8 cellular contexts compared by ENCODE assay signal in genomic region chr3:150372320-150373118, GRCh38. TPM values are rescaled to one million over a fixed set of nuclear protein-coding genes. Genes with fewer than 3 reads are reported as not detected.
A peak's percentile ranks its signal among the peaks of the same experiment; 100 is the strongest.
DNase-seq lines count a peak whose midpoint lies in the region; ATAC-seq and TF ChIP-seq lines count a peak whose summit lies in the region.

No MANE protein-coding gene starts in this region.

- H3K4me2 ChIP-seq in PC-3 (ENCODE audit: low read length) = peak overlapping the region; percentile 87

- peak; percentile 86 for DNase-seq in PC-3
- peak; percentile 68 for DNase-seq in fibroblast of peridontal ligament (ENCODE audit: extremely low read depth)
- DNase-seq in ureter (ENCODE audit: low spot score) = no peak
- no peak for DNase-seq in effector memory CD8-positive, alpha-beta T cell
- no peak for DNase-seq in NCI-H2171 treated with DMSO at 0.1 percent for 48 hours (lab: John Stamatoyannopoulos, UW)
- no peak for DNase-seq in activated T-cell treated with anti-CD3 and anti-CD28 coated beads, Interleukin-2, amount 50 U/mL, for 1 hour

- H3K27ac ChIP-seq in PC-3 (ENCODE audit: low read length) = peak overlapping the region; percentile 84
- peak overlapping the region; percentile 94 for H3K27ac ChIP-seq in subcutaneous abdominal adipose tissue (ENCODE audit: low read depth, low read length)

- peaks cover 13% of the 10 kb centered on the region for H3F3A ChIP-seq in PC-3 (ENCODE audit: low read length, unreplicated experiment)

- ATAC-seq in GM21447 (IDR thresholded peaks at IDR 0.05; ENCODE audit: unreplicated experiment) = peak; percentile 49
- peak; percentile 65 for ATAC-seq in PC-3
- ATAC-seq in effector memory CD8-positive, alpha-beta T cell (replicated peaks) = no peak

- intact Hi-C loops in PC-3 (cut with micrococcal nuclease) = loop anchor here (1.0 to 5.0 kb wide), 5 partner anchors 35 to 135 kb away; no protein-coding TSS in a partner anchor

- POLR2A ChIA-PET in PC-3 (lab: Charles Lee; ENCODE audit: unreplicated experiment) = interaction anchor here (0.6 to 1.0 kb wide), 3 partner anchors 41 to 139 kb away, joined by 3 to 7 read pairs (median 4); no protein-coding TSS in a partner anchor

- no peaks in the 10 kb centered on the region for H3K9me3 ChIP-seq in PC-3 (ENCODE audit: low read length)
- H3K9me3 ChIP-seq in subcutaneous abdominal adipose tissue (ENCODE audit: control insufficient read depth in 5 of 5, low read length in 5 of 5) = no peaks in the 10 kb centered on the region

- H3K79me2 ChIP-seq in PC-3 (ENCODE audit: low read length) = peaks cover 11% of the 10 kb centered on the region

- H3K4me3 Mint-ChIP-seq in effector memory CD8-positive, alpha-beta T cell = peak overlapping the region in 1 of 2 donors; percentile 37

- TF ChIP-seq CTCF in PC-3 (conservative IDR thresholded peaks at IDR 0.05; ENCODE audit: low read depth, low read length) = peak; percentile 53

- H3K9me2 ChIP-seq in PC-3 (replicated peaks; ENCODE audit: low read length) = no peaks in the 10 kb centered on the region

- H2AFZ ChIP-seq in PC-3 (ENCODE audit: low read length) = no peak overlapping the region

- H3K4me3 ChIP-seq in PC-3 (ENCODE audit: low read length) (peak overlapping the region; percentile 63), subcutaneous abdominal adipose tissue (ENCODE audit: low read depth in 1 of 5, low read length in 5 of 5) (no peak overlapping the region)

- H3K4me1 Mint-ChIP-seq in effector memory CD8-positive, alpha-beta T cell (ENCODE audit: low read depth in 2 of 2) = peaks cover 2 to 11% of the 10 kb centered on the region in 2 donors

- H3K27me3 Mint-ChIP-seq in effector memory CD8-positive, alpha-beta T cell = no peaks in the 10 kb centered on the region

- BruUV-seq in PC-3 (replicated peaks; lab: Mats Ljungman, UMichigan) = TSS peak; percentile 37

- no peaks in the 10 kb centered on the region for H3K36me3 Mint-ChIP-seq in effector memory CD8-positive, alpha-beta T cell (ENCODE audit: insufficient read depth)

- H3K27me3 ChIP-seq in PC-3 (ENCODE audit: low read length) (no peaks in the 10 kb centered on the region), subcutaneous abdominal adipose tissue (ENCODE audit: control insufficient read depth in 5 of 5, insufficient read depth in 4 of 5, low read length in 5 of 5) (no peaks in the 10 kb centered on the region)

- CTCF ChIA-PET in PC-3 (lab: Charles Lee) = interaction anchor here (0.6 to 0.7 kb wide), 2 partner anchors 43 to 905 kb away, joined by 3 to 4 read pairs; no protein-coding TSS in a partner anchor

- H3K4me1 ChIP-seq in PC-3 (ENCODE audit: insufficient read depth, low read length) (peaks cover 49% of the 10 kb centered on the region), subcutaneous abdominal adipose tissue (ENCODE audit: control insufficient read depth in 5 of 5, insufficient read depth in 5 of 5, low read length in 5 of 5) (peaks cover 3 to 43% (median 31%) of the 10 kb centered on the region in 5 donors)

- H4K20me1 ChIP-seq in PC-3 (ENCODE audit: low read length) = no peaks in the 10 kb centered on the region

- H3K36me3 ChIP-seq in PC-3 (ENCODE audit: low read depth, low read length) = no peaks in the 10 kb centered on the region
- no peaks in the 10 kb centered on the region for H3K36me3 ChIP-seq in subcutaneous abdominal adipose tissue (ENCODE audit: control insufficient read depth in 5 of 5, insufficient read depth in 5 of 5, low read length in 5 of 5)

- H3K9me3 Mint-ChIP-seq in effector memory CD8-positive, alpha-beta T cell = no peaks in the 10 kb centered on the region

- peak overlapping the region; percentile 44 for H3K9ac ChIP-seq in PC-3 (ENCODE audit: low read length)
- H3K9ac ChIP-seq in subcutaneous abdominal adipose tissue (ENCODE audit: low read length in 5 of 5) = peak overlapping the region in 4 of 5 donors; percentile 7 to 89 (median 28)

- H3K27ac Mint-ChIP-seq in effector memory CD8-positive, alpha-beta T cell = no peak overlapping the region

RNA-seq across cellular contexts. Expression of gene TSC22D2, which starts 35.6 kb away (rescaled TPM):
- total RNA-seq in PC-3 (2014; rRNA removed) = 9.6 and 15.7 TPM in 2 replicates
- 57.9 TPM for total RNA-seq in ureter

Comparison
In these comparisons a context has a peak if more than half of its experiments do, and no peak if none do; other contexts are left out.
1. DNase-seq: peak in PC-3 (single experiment) and fibroblast of peridontal ligament (single experiment); none in ureter (single experiment), effector memory CD8-positive, alpha-beta T cell (0 of 3), NCI-H2171 treated with DMSO at 0.1 percent for 48 hours (single experiment) and activated T-cell treated with anti-CD3 and anti-CD28 coated beads, Interleukin-2, amount 50 U/mL, for 1 hour (single experiment).